32 cellular contexts compared by ENCODE assay signal in the genomic region with DNA sequence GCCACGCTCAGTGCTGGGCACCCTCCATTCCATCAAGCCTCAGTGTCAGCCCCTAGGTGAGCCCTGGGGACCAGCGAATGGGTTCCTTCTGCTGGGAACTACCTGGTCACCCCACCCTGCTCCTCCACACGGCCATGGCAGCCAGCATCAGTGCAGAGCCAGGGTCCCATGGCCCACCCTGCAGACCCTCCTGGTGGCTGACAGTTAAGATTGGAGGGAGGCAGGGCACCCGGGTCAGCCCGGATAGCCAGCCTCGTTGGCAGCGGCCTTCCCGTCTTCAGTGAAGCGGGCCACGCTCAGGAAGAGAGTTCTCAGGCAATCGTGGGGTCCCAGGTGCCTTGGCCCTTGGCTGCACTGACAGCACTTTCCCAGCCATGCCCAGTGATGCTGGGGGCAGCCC. TPM values are rescaled to one million over a fixed set of nuclear protein-coding genes. Genes with fewer than 3 reads are reported as not detected.
DNase-seq lines count a peak whose midpoint lies in the region; ATAC-seq, FAIRE-seq and TF ChIP-seq lines count a peak whose summit lies in the region.
"Had no signal": no experiment of that assay in that cellular context is flagged by ENCODE, and none has a peak within 500 bp of the region (broad histone marks: within the 10 kb centered on the region; RNA-seq: fewer than 3 reads in every experiment).

No MANE protein-coding gene starts in this region.

- H2AFZ ChIP-seq in K562 (ENCODE audit: low read depth, low read length) (no peak overlapping the region), neuronal stem cell (ENCODE audit: low read length) (no peak overlapping the region)

- H3K9me3 ChIP-seq in HEK293 (ENCODE audit: control insufficient read depth, insufficient read depth, low read depth, low read length) (no peaks in the 10 kb centered on the region), K562 (replicated peaks; ENCODE audit: control insufficient read depth, insufficient read depth, low read depth, low read length) (no peaks in the 10 kb centered on the region), neuronal stem cell (replicated peaks in 1 of 2; ENCODE audit: control insufficient read depth in 2 of 2, insufficient read depth in 1 of 2, low read depth in 1 of 2, low read length in 2 of 2) (peaks cover 0 to 4% of the 10 kb centered on the region in 2 donors)
- H3K9me3 ChIP-seq: A549; BE2C; BLaER1; BLaER1 treated with 17β-estradiol and CSF1 and Interleukin-3, amounts not matched to agents 10 nM and 100 nM; Caco-2 had no signal

- peak overlapping the region; percentile 57 for H3K18ac ChIP-seq in neuronal stem cell (ENCODE audit: low read length)

- H3K27me3 ChIP-seq in K562 (ENCODE audit: control insufficient read depth in 2 of 2, insufficient read depth in 2 of 2, low read length in 2 of 2) (peaks cover 0 to 33% of the 10 kb centered on the region in 2 experiments; a peak in 2 of 5 replicates), neuronal stem cell (ENCODE audit: control insufficient read depth in 3 of 3, insufficient read depth in 3 of 3, low read depth in 1 of 3, low read length in 3 of 3) (peaks cover 0 to 48% (median 0%) of the 10 kb centered on the region in 3 experiments)
- H3K27me3 ChIP-seq: BLaER1; BLaER1 treated with 17β-estradiol and CSF1 and Interleukin-3, amounts not matched to agents 10 nM and 100 nM had no signal

- H2AK5ac ChIP-seq in neuronal stem cell (ENCODE audit: low read depth, low read length) = peak overlapping the region; percentile 84

- DNase-seq in K562 (ENCODE audit: extremely low read depth in 1 of 4, low spot score in 3 of 4) = no peak
- DNase-seq in neuronal stem cell (ENCODE audit: low spot score) = no peak
- no peak for DNase-seq in stimulated activated CD4-positive, alpha-beta T cell treated with anti-CD3 and anti-CD28 coated beads, Interleukin-4, amount 100 ng/mL, for 24 hours
- DNase-seq: 8988T; ACHN; AML-193; BE2C; C1 segment of cervical spinal cord; Caco-2; Calu3; CD4-positive, alpha-beta memory T cell; CD4-positive, alpha-beta T cell; CD4-positive, CD25-positive, alpha-beta regulatory T cell; CD8-positive, alpha-beta memory T cell; CD8-positive, alpha-beta T cell; COR-L47; DMS 273 treated with DMSO at 0.1 percent for 48 hours; DMS153; DMS79; DMS79 treated with DMSO at 0.1 percent for 48 hours; DND-41; EL had no signal

- TF ChIP-seq RAD21 in K562 (CRISPR knock-in tag; conservative IDR thresholded peaks at IDR 0.05 in 1 of 2, IDR thresholded peaks at IDR 0.05 in 1 of 2) = no peak

- no peak for TF ChIP-seq POLR2A in K562 (conservative IDR thresholded peaks at IDR 0.05)

- H2BK120ac ChIP-seq in neuronal stem cell (ENCODE audit: low read depth, low read length) = no peak overlapping the region

- BruUV-seq in K562 (replicated peaks; lab: Mats Ljungman, UMichigan) = no TSS peak

- TF ChIP-seq EP300 in K562 (IDR thresholded peaks at IDR 0.05; ENCODE audit: low read length) = no peak

- H3K36me3 ChIP-seq in HEK293 (ENCODE audit: control insufficient read depth in 2 of 2, insufficient read depth in 1 of 2, low read length in 2 of 2) = no peaks in the 10 kb centered on the region
- H3K36me3 ChIP-seq in K562 (ENCODE audit: control insufficient read depth, insufficient read depth, low read length) = no peaks in the 10 kb centered on the region
- H3K36me3 ChIP-seq in neuronal stem cell (replicated peaks in 1 of 2; ENCODE audit: control insufficient read depth in 2 of 2, insufficient read depth in 2 of 2, low read length in 2 of 2) = no peaks in the 10 kb centered on the region
- H3K36me3 ChIP-seq: BE2C; BLaER1; BLaER1 treated with 17β-estradiol and CSF1 and Interleukin-3, amounts not matched to agents 10 nM and 100 nM had no signal

- WGBS in K562 (ENCODE audit: insufficient coverage, low coverage, missing lambda C conversion rate) = 41% methylated on average over 10 of the region's 11 CpGs
- no CpG with 5 or more reads among the region's 11 CpGs for WGBS in neuronal stem cell (ENCODE audit: extremely low coverage in 2 of 2, insufficient read length in 2 of 2, insufficient replicate concordance in 1 of 2), 2 donors

- H4K20me1 ChIP-seq in K562 (replicated peaks; ENCODE audit: control insufficient read depth, insufficient read depth, low read length) = peaks cover 3% of the 10 kb centered on the region; the same call in 1 of the 2 replicates
- H4K20me1 ChIP-seq: BLaER1 had no signal

- H3K4me3 ChIP-seq in HEK293 (ENCODE audit: low read depth, low read length) (no peak overlapping the region), K562 (no peak overlapping the region), neuronal stem cell (ENCODE audit: low read length in 2 of 2) (no peak overlapping the region)
- H3K4me3 ChIP-seq: A549; BLaER1; BLaER1 treated with 17β-estradiol and CSF1 and Interleukin-3, amounts not matched to agents 10 nM and 100 nM had no signal

- no peak for FAIRE-seq in K562 (lab: Jason Lieb, UNC)
- FAIRE-seq: A204.1, A549, D721Med had no signal

- peaks cover 2% of the 10 kb centered on the region for H3K79me1 ChIP-seq in neuronal stem cell (ENCODE audit: low read depth, low read length)

- H4K91ac ChIP-seq in neuronal stem cell (ENCODE audit: low read depth, low read length, poor library complexity) = no peak overlapping the region

- no peak for ATAC-seq in K562
- ATAC-seq in activated CD4-positive, CD25-positive, alpha-beta regulatory T cell treated with anti-CD3 and anti-CD28 coated beads, Interleukin-2, amount 50 U/mL, for 24 hours = no peak
- ATAC-seq in GM18502 (IDR thresholded peaks at IDR 0.05; ENCODE audit: poor library complexity, unreplicated experiment) = no peak
- ATAC-seq: A549; CD8-positive, alpha-beta T cell had no signal

- H2BK15ac ChIP-seq in neuronal stem cell (ENCODE audit: low read length) = peak overlapping the region; percentile 78

- H3K9me1 ChIP-seq in K562 (ENCODE audit: control insufficient read depth, insufficient read depth, low read length) = no peaks in the 10 kb centered on the region

- H3K79me2 ChIP-seq in K562 (ENCODE audit: control insufficient read depth, insufficient read depth, low read length) = no peaks in the 10 kb centered on the region

- H3K4ac ChIP-seq in neuronal stem cell (ENCODE audit: low read length) = peak overlapping the region; percentile 95

- peak overlapping the region; percentile 38 for H3K14ac ChIP-seq in neuronal stem cell (ENCODE audit: low read length)

- H2BK12ac ChIP-seq in neuronal stem cell (ENCODE audit: low read length) = peak overlapping the region; percentile 10

- H4K8ac ChIP-seq in neuronal stem cell (ENCODE audit: low read depth, low read length) = peak overlapping the region; percentile 43

- H3K23ac ChIP-seq in neuronal stem cell (ENCODE audit: low read depth, low read length, poor library complexity) = peak overlapping the region; percentile 73

- H3K4me1 ChIP-seq in HEK293 (ENCODE audit: control insufficient read depth, insufficient read depth, low read length) (no peaks in the 10 kb centered on the region), K562 (replicated peaks in 1 of 2; ENCODE audit: control insufficient read depth in 2 of 2, insufficient read depth in 2 of 2, low read length in 2 of 2) (peaks cover 0 to 69% of the 10 kb centered on the region in 2 experiments; a peak in 3 of 5 replicates), neuronal stem cell (ENCODE audit: control insufficient read depth in 2 of 2, insufficient read depth in 1 of 2, low read depth in 1 of 2, low read length in 2 of 2) (peaks cover 0 to 3% of the 10 kb centered on the region in 2 donors)
- H3K4me1 ChIP-seq: BE2C, Caco-2 had no signal

- TF ChIP-seq CTCF in HEK293 (tag by site-specific recombination; IDR thresholded peaks at IDR 0.05) (no peak), K562 (IDR thresholded peaks at IDR 0.05 in 2 of 3, conservative IDR thresholded peaks at IDR 0.05 in 1 of 3; ENCODE audit: insufficient read depth in 2 of 3, low read depth in 1 of 3, low read length in 3 of 3) (no peak)

- POLR2A ChIA-PET in HEK293 (lab: Yijun Ruan, JAX) = no interaction called here
- POLR2A ChIA-PET in K562 (lab: Yijun Ruan, JAX) = no interaction called here

- H3K9ac ChIP-seq in K562 (ENCODE audit: insufficient read depth in 1 of 2, low read depth in 2 of 2, low read length in 2 of 2) (no peak overlapping the region; a peak in 1 of 4 replicates), neuronal stem cell (ENCODE audit: low read depth, low read length, poor library complexity) (peak overlapping the region; percentile 55)
- H3K9ac ChIP-seq: BLaER1; BLaER1 treated with 17β-estradiol and CSF1 and Interleukin-3, amounts not matched to agents 10 nM and 100 nM had no signal

- intact Hi-C loops in K562 (cut with micrococcal nuclease) = no loop called here

- no peak overlapping the region for H2BK5ac ChIP-seq in neuronal stem cell (ENCODE audit: low read length)

- H3K27ac ChIP-seq in HEK293 (ENCODE audit: extremely low read depth, low read depth, low read length) = no peak overlapping the region
- H3K27ac ChIP-seq in K562 (ENCODE audit: extremely low read depth, low read depth, low read length) = no peak overlapping the region
- no peak overlapping the region for H3K27ac ChIP-seq in neuronal stem cell (replicated peaks; ENCODE audit: low read length)
- H3K27ac ChIP-seq: 22Rv1; A549; BLaER1; BLaER1 treated with 17β-estradiol and CSF1 and Interleukin-3, amounts not matched to agents 10 nM and 100 nM; C4-2B had no signal

- no peak overlapping the region for H3K4me2 ChIP-seq in K562 (ENCODE audit: insufficient read depth, low read length)
- no peak overlapping the region for H3K4me2 ChIP-seq in neuronal stem cell (ENCODE audit: insufficient read depth, low read length, poor library complexity, severe bottlenecking)
- H3K4me2 ChIP-seq: A549; BLaER1; BLaER1 treated with 17β-estradiol and CSF1 and Interleukin-3, amounts not matched to agents 10 nM and 100 nM had no signal

- CTCF ChIA-PET in HEK293 (lab: Yijun Ruan, JAX) (no interaction called here), K562 (lab: Yijun Ruan, JAX; ENCODE audit: low intra/inter-chr PET ratio) (no interaction called here)

- in situ Hi-C loops in K562 (cut with MboI) = no loop called here

RNA-seq across cellular contexts. Expression of gene ACSF3, which starts 37.1 kb away (rescaled TPM):
- 55.6 and 73.7 TPM in 2 replicates for total RNA-seq in K562 (2011; cell fraction: chromatin; rRNA removed; ENCODE audit: low replicate concordance)
- total RNA-seq in K562 (2011; cell fraction: nucleolus; rRNA removed) = 44.2 and 45.9 TPM in 2 replicates
- total RNA-seq in K562 (2011; cell fraction: nucleoplasm; rRNA removed) = 35.3 and 39.0 TPM in 2 replicates
- total RNA-seq in K562 (2014; rRNA removed) = 28.5 and 37.0 TPM in 2 replicates
- 14.0 and 14.6 TPM in 2 replicates for total RNA-seq in K562 (2014; rRNA removed; fragmentation: Illumina TruSeq; extraction: Trizol)
- total RNA-seq in K562 (2015; rRNA removed; fragmentation: Illumina TruSeq; extraction: Trizol) = 14.5 and 16.9 TPM in 2 replicates
- 31.7 and 32.8 TPM in 2 replicates for total RNA-seq in K562 (2021)
- 14.9 and 15.9 TPM in 2 replicates for polyA plus RNA-seq in K562 (2011; rRNA removed)
- polyA plus RNA-seq in K562 (2011; cell fraction: cytosol; rRNA removed) = 12.9 and 34.5 TPM in 2 replicates
- polyA plus RNA-seq in K562 (2011; cell fraction: nucleus; rRNA removed) = 22.1 and 40.2 TPM in 2 replicates
- polyA plus RNA-seq in K562 (2012) = 16.9 and 29.2 TPM in 2 replicates
- polyA plus RNA-seq in K562 (2014; fragmentation: Illumina TruSeq; extraction: Trizol) = 14.7 and 21.0 TPM in 2 replicates
- polyA plus RNA-seq in K562 (2014; fragmentation: Nextera tagmentation; extraction: Ambion mirVana) = 1 to 10 TPM in 1 of 2 experiments, under 1 TPM in 1; 0.77 to 1.9 TPM
- 27.3 and 29.8 TPM in 2 replicates for polyA plus RNA-seq in K562 (2014; rRNA removed)
- 16.2 and 17.6 TPM in 2 replicates for polyA minus RNA-seq in K562 (2011; rRNA and poly(A)+ RNA removed)
- 40.6 and 53.1 TPM in 2 replicates for polyA minus RNA-seq in K562 (2011; cell fraction: cytosol; rRNA and poly(A)+ RNA removed)
- 21.0 and 22.3 TPM in 2 replicates for polyA minus RNA-seq in K562 (2011; cell fraction: nucleus; rRNA and poly(A)+ RNA removed)
- 8.9 TPM for polyA plus RNA-seq in neuronal stem cell (2013, experiment 1 of 2)
- polyA plus RNA-seq in neuronal stem cell (2013, experiment 2 of 2) = 9.7 TPM
